19 cellular contexts compared by ENCODE assay signal in the genomic region with DNA sequence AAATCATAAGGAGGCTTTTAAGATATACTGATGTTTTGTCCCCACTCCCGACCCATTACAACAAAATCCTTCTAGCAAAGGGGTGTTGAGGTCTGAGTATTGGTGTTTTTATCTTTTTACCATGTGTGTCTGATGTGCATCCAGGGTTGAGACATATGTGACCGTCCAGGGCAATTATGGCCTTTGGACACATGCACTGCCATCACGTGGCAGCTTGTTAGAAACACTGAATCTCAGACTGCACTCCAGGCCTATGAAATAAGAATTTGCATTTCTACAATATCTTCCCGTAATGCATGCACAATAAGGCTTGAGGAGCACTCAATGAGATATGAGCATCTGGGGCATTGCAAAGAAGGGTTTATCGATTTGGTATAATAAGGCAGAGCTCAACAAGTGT.
A peak's percentile ranks its signal among the peaks of the same experiment; 100 is the strongest.
DNase-seq lines count a peak whose midpoint lies in the region; ATAC-seq and TF ChIP-seq lines count a peak whose summit lies in the region.
"Had no signal": no experiment of that assay in that cellular context is flagged by ENCODE, and none has a peak within 500 bp of the region (broad histone marks: within the 10 kb centered on the region; RNA-seq: fewer than 3 reads in every experiment).

No MANE protein-coding gene starts in this region.

- H3K4me3 ChIP-seq in OCI-LY1 (ENCODE audit: low read depth, low read length, poor library complexity, severe bottlenecking) (no peak overlapping the region), H7 (ENCODE audit: insufficient read depth, low read depth, low read length) (no peak overlapping the region)
- H3K4me3 ChIP-seq: BLaER1, GM23248, left ventricle myocardium inferior, neural progenitor cell, spleen had no signal

- H3K4me1 ChIP-seq in OCI-LY1 (ENCODE audit: insufficient read depth, low read length, severe bottlenecking): peaks cover 29% of the 10 kb centered on the region
- H3K4me1 ChIP-seq: BLaER1, left ventricle myocardium inferior, spleen had no signal

- H3K9me3 ChIP-seq in OCI-LY1 (ENCODE audit: low read length): peaks cover 2% of the 10 kb centered on the region; the same call in 1 of the 2 replicates
- H3K9me3 ChIP-seq: BLaER1, left ventricle myocardium inferior, spleen had no signal

- peak overlapping the region; percentile 54; the same call in 1 of the 2 replicates for H2AFZ ChIP-seq in OCI-LY1 (ENCODE audit: low read length)
- H2AFZ ChIP-seq: GM23248, neural progenitor cell had no signal

- no peak overlapping the region for H3K9ac ChIP-seq in OCI-LY1 (ENCODE audit: low read length)
- H3K9ac ChIP-seq: BLaER1, GM23248, neural progenitor cell had no signal

- DNase-seq in NCI-H510A treated with DMSO at 0.1 percent for 48 hours (lab: John Stamatoyannopoulos, UW): peak; percentile 7
- no peak for DNase-seq in NCI-H510A (lab: John Stamatoyannopoulos, UW)
- DNase-seq in left lobe of liver (ENCODE audit: low spot score): no peak
- DNase-seq in H7: no peak
- no peak for DNase-seq in nucleus accumbens (lab: John Stamatoyannopoulos, UW)
- DNase-seq: activated CD4-positive, alpha-beta T cell treated with anti-CD3 and anti-CD28 coated beads for 48 hours; cortex of kidney; GDM1; GM23248; head of caudate nucleus; left ventricle myocardium inferior; NCI-H187 treated with DMSO at 0.1 percent for 48 hours; spleen; stimulated activated CD8-positive, alpha-beta memory T cell treated with anti-CD3 and anti-CD28 coated beads, Interleukin-4, amount 100 ng/mL, for 48 hours had no signal

- H3K36me3 ChIP-seq in OCI-LY1 (ENCODE audit: insufficient read depth, low read length) (no peaks in the 10 kb centered on the region), H7 (replicated peaks; ENCODE audit: control insufficient read depth, insufficient read depth, low read length) (no peaks in the 10 kb centered on the region)
- H3K36me3 ChIP-seq: BLaER1, left ventricle myocardium inferior, neural progenitor cell, spleen had no signal

- H3K79me2 ChIP-seq in OCI-LY1 (ENCODE audit: insufficient read depth, low read length): no peaks in the 10 kb centered on the region

- H3K4me2 ChIP-seq in OCI-LY1 (ENCODE audit: low read length): peak overlapping the region; percentile 37
- H3K4me2 ChIP-seq: BLaER1, neural progenitor cell had no signal

- H3K9me2 ChIP-seq in OCI-LY1 (ENCODE audit: low read depth, low read length): no peaks in the 10 kb centered on the region

- no peaks in the 10 kb centered on the region for H3F3A ChIP-seq in OCI-LY1 (ENCODE audit: insufficient read depth, low read length)

- peak overlapping the region; percentile 30 for H3K27ac ChIP-seq in OCI-LY1 (ENCODE audit: low read depth, low read length, poor library complexity, severe bottlenecking)
- H3K27ac ChIP-seq: BLaER1, GM23248, left ventricle myocardium inferior, neural progenitor cell, spleen had no signal

- ATAC-seq in HG02798 (IDR thresholded peaks at IDR 0.05; ENCODE audit: poor library complexity, unreplicated experiment): peak; percentile 61
- ATAC-seq in left lobe of liver: peak; percentile 88
- no peak for ATAC-seq in HG03457 (IDR thresholded peaks at IDR 0.05; ENCODE audit: unreplicated experiment)

- no peaks in the 10 kb centered on the region for H3K27me3 ChIP-seq in OCI-LY1 (ENCODE audit: insufficient read depth, low read length)
- no peaks in the 10 kb centered on the region for H3K27me3 ChIP-seq in H7 (ENCODE audit: control insufficient read depth, insufficient read depth, low read length)
- H3K27me3 ChIP-seq: BLaER1, neural progenitor cell, spleen had no signal

- peak; percentile 61 for TF ChIP-seq CTCF in OCI-LY1 (IDR thresholded peaks at IDR 0.05; ENCODE audit: low read length)

- H4K20me1 ChIP-seq in OCI-LY1 (ENCODE audit: insufficient read depth, low read length): no peaks in the 10 kb centered on the region
- H4K20me1 ChIP-seq: BLaER1 had no signal
